Comparison of ENCODE assay signal across 18 cellular contexts in the genomic region with DNA sequence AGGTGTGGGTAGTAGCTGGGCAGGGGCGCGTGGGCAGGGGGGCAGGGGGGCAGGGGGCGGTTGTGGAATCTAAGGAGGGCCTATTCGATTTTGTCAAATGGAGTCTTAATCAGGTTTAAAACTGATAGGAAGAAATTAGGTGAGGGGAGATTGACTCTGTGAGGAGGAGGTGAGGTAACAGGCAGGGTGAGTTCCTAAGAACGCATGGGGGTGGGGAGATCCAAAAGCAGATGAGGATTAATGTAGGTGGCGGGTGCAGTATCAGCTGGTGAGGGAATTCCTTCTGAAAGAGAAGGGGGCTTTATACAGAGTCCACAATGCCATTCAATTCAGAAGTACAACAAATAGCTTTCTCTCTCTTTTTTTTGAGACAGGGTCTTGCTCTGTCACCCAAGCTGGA.
DNase-seq lines count a peak whose midpoint lies in the region; ATAC-seq and TF ChIP-seq lines count a peak whose summit lies in the region.
"Had no signal": no experiment of that assay in that cellular context is flagged by ENCODE, and none has a peak within 500 bp of the region (broad histone marks: within the 10 kb centered on the region; RNA-seq: fewer than 3 reads in every experiment).

No MANE protein-coding gene starts in this region.

- no peak overlapping the region for H3K4me3 ChIP-seq in left ventricle myocardium inferior
- no peak overlapping the region for H3K4me3 ChIP-seq in uterus
- H3K4me3 ChIP-seq: adrenal gland, SJCRH30, spleen had no signal

- H3K36me3 Mint-ChIP-seq in activated CD8-positive, alpha-beta T cell treated with anti-CD3 and anti-CD28 coated beads, Interleukin-2, amount 10 ng/mL, durations not matched to agents 7 days and 5 days (ENCODE audit: low read depth): peaks cover 93% of the 10 kb centered on the region
- H3K36me3 Mint-ChIP-seq in memory B cell: peaks cover 44% of the 10 kb centered on the region
- H3K36me3 Mint-ChIP-seq in stimulated activated naive B cell treated with anti-CD40 and anti-IgM and Interleukin-4, amounts not matched to agents 10 μg/mL and 1 μg/mL and 100 μg/mL, for 72 hours: peaks cover 64 to 77% of the 10 kb centered on the region in 2 donors

- H3K4me1 ChIP-seq in left ventricle myocardium inferior: peaks cover 41% of the 10 kb centered on the region
- H3K4me1 ChIP-seq in uterus: no peaks in the 10 kb centered on the region

- H3K27me3 ChIP-seq in left ventricle myocardium inferior (ENCODE audit: low read depth) (no peaks in the 10 kb centered on the region), uterus (no peaks in the 10 kb centered on the region)
- H3K27me3 ChIP-seq: adrenal gland, SJCRH30, spleen had no signal

- H3K9me3 ChIP-seq in left ventricle myocardium inferior (replicated peaks): peaks cover 28% of the 10 kb centered on the region
- peaks cover 0 to 14% of the 10 kb centered on the region in 2 donors for H3K9me3 ChIP-seq in uterus
- H3K9me3 ChIP-seq: adrenal gland had no signal

- H3K36me3 ChIP-seq in left ventricle myocardium inferior (peaks cover 45% of the 10 kb centered on the region), uterus (no peaks in the 10 kb centered on the region)
- H3K36me3 ChIP-seq: adrenal gland had no signal

- H3K9me3 Mint-ChIP-seq in activated CD8-positive, alpha-beta T cell treated with anti-CD3 and anti-CD28 coated beads, Interleukin-2, amount 10 ng/mL, durations not matched to agents 7 days and 5 days (ENCODE audit: insufficient read depth): peaks cover 51% of the 10 kb centered on the region
- peaks cover 10% of the 10 kb centered on the region for H3K9me3 Mint-ChIP-seq in memory B cell
- H3K9me3 Mint-ChIP-seq in stimulated activated naive B cell treated with anti-CD40 and anti-IgM and Interleukin-4, amounts not matched to agents 10 μg/mL and 1 μg/mL and 100 μg/mL, for 72 hours: peaks cover 27 to 38% of the 10 kb centered on the region in 2 donors

- CTCF ChIA-PET in activated CD8-positive, alpha-beta T cell treated with anti-CD3 and anti-CD28 coated beads, Interleukin-2, amount 10 ng/mL, durations not matched to agents 7 days and 5 days (lab: Charles Lee): interaction anchor here (1.5 to 2.4 kb wide), 2 partner anchors 13 to 23 kb away, joined by 3 to 10 read pairs; no protein-coding TSS in a partner anchor

- no peaks in the 10 kb centered on the region for H3K27me3 Mint-ChIP-seq in activated CD8-positive, alpha-beta T cell treated with anti-CD3 and anti-CD28 coated beads, Interleukin-2, amount 10 ng/mL, durations not matched to agents 7 days and 5 days (ENCODE audit: low read depth)
- no peaks in the 10 kb centered on the region for H3K27me3 Mint-ChIP-seq in memory B cell
- no peaks in the 10 kb centered on the region for H3K27me3 Mint-ChIP-seq in stimulated activated naive B cell treated with anti-CD40 and anti-IgM and Interleukin-4, amounts not matched to agents 10 μg/mL and 1 μg/mL and 100 μg/mL, for 72 hours
- H3K27me3 Mint-ChIP-seq: central memory CD8-positive, alpha-beta T cell had no signal

- H3K4me1 Mint-ChIP-seq in activated CD8-positive, alpha-beta T cell treated with anti-CD3 and anti-CD28 coated beads, Interleukin-2, amount 10 ng/mL, durations not matched to agents 7 days and 5 days (ENCODE audit: low read depth): peaks cover 69% of the 10 kb centered on the region
- peaks cover 26% of the 10 kb centered on the region for H3K4me1 Mint-ChIP-seq in memory B cell
- peaks cover 21 to 46% of the 10 kb centered on the region in 2 donors for H3K4me1 Mint-ChIP-seq in stimulated activated naive B cell treated with anti-CD40 and anti-IgM and Interleukin-4, amounts not matched to agents 10 μg/mL and 1 μg/mL and 100 μg/mL, for 72 hours

- ATAC-seq in activated CD8-positive, alpha-beta T cell treated with anti-CD3 and anti-CD28 coated beads, Interleukin-2, amount 10 ng/mL, durations not matched to agents 7 days and 5 days: no peak
- no peak for ATAC-seq in memory B cell (ENCODE audit: low read depth)
- ATAC-seq in stimulated activated naive B cell treated with anti-CD40 and anti-IgM and Interleukin-4, amounts not matched to agents 10 μg/mL and 1 μg/mL and 100 μg/mL, for 72 hours (replicated peaks): no peak
- ATAC-seq in GM21423 (IDR thresholded peaks at IDR 0.05; ENCODE audit: unreplicated experiment): no peak

- no peak for TF ChIP-seq CTCF in left ventricle myocardium inferior (IDR thresholded peaks at IDR 0.05; ENCODE audit: borderline replicate concordance)
- TF ChIP-seq CTCF in uterus (IDR thresholded peaks at IDR 0.05): no peak

- no peak overlapping the region for H3K4me3 Mint-ChIP-seq in activated CD8-positive, alpha-beta T cell treated with anti-CD3 and anti-CD28 coated beads, Interleukin-2, amount 10 ng/mL, durations not matched to agents 7 days and 5 days
- peak overlapping the region; percentile 21 for H3K4me3 Mint-ChIP-seq in memory B cell
- peak overlapping the region in 1 of 2 donors; percentile 31 for H3K4me3 Mint-ChIP-seq in stimulated activated naive B cell treated with anti-CD40 and anti-IgM and Interleukin-4, amounts not matched to agents 10 μg/mL and 1 μg/mL and 100 μg/mL, for 72 hours
- H3K4me3 Mint-ChIP-seq: central memory CD8-positive, alpha-beta T cell had no signal

- H3K27ac ChIP-seq in left ventricle myocardium inferior (replicated peaks): peak overlapping the region; percentile 74
- no peak overlapping the region for H3K27ac ChIP-seq in uterus
- H3K27ac ChIP-seq: adrenal gland, SJCRH30 had no signal

- no peak for DNase-seq in left ventricle myocardium inferior
- no peak for DNase-seq in cardiac septum (ENCODE audit: low spot score)
- no peak for DNase-seq in activated CD8-positive, alpha-beta T cell treated with anti-CD3 and anti-CD28 coated beads, Interleukin-2, amount 10 ng/mL, durations not matched to agents 7 days and 5 days
- DNase-seq in memory B cell (ENCODE audit: low spot score in 2 of 2): no peak
- no peak for DNase-seq in stimulated activated naive B cell treated with anti-CD40 and anti-IgM and Interleukin-4, amounts not matched to agents 10 μg/mL and 1 μg/mL and 100 μg/mL, for 72 hours
- DNase-seq in stimulated activated CD4-positive, alpha-beta T cell treated with anti-CD3 and anti-CD28 coated beads, Interleukin-15, amount 100 ng/mL, for 24 hours: no peak
- DNase-seq in uterus: no peak
- DNase-seq: activated CD4-positive, alpha-beta T cell treated with anti-CD3 and anti-CD28 coated beads for 1 hour; adrenal gland; effector memory CD4-positive, alpha-beta T cell; left colon; NCI-H2081; NCI-H524 treated with DMSO at 0.1 percent for 48 hours; SJCRH30; spleen; T1000 had no signal

- intact Hi-C loops in left ventricle myocardium inferior (cut with micrococcal nuclease) (no loop called here), cardiac septum (cut with DNase I) (no loop called here), uterus (cut with DNase I; ENCODE audit: low total_unique reads) (no loop called here)

- peak overlapping the region; percentile 47 for H3K27ac Mint-ChIP-seq in activated CD8-positive, alpha-beta T cell treated with anti-CD3 and anti-CD28 coated beads, Interleukin-2, amount 10 ng/mL, durations not matched to agents 7 days and 5 days
- H3K27ac Mint-ChIP-seq in memory B cell: peak overlapping the region; percentile 35
- peak overlapping the region; percentile 26 for H3K27ac Mint-ChIP-seq in stimulated activated naive B cell treated with anti-CD40 and anti-IgM and Interleukin-4, amounts not matched to agents 10 μg/mL and 1 μg/mL and 100 μg/mL, for 72 hours

- POLR2A ChIA-PET in activated CD8-positive, alpha-beta T cell treated with anti-CD3 and anti-CD28 coated beads, Interleukin-2, amount 10 ng/mL, durations not matched to agents 7 days and 5 days (lab: Charles Lee): interaction anchor here (1.2 kb wide), 1 partner anchor 73 kb away, joined by 3 read pairs; no protein-coding TSS in a partner anchor

- TF ChIP-seq POLR2A in uterus (IDR thresholded peaks at IDR 0.05): no peak
